21 cellular contexts compared by ENCODE assay signal in genomic region chr12:106046301-106046846, GRCh38.
"Had no signal": no experiment of that assay in that cellular context is flagged by ENCODE, and none has a peak within 500 bp of the region (broad histone marks: within the 10 kb centered on the region; RNA-seq: fewer than 3 reads in every experiment).

No MANE protein-coding gene starts in this region.

- H3K27ac ChIP-seq: breast epithelium had no signal

- DNase-seq: activated B cell treated with CpG ODN at 0.5 μM for 24 hours; activated CD4-positive, alpha-beta T cell treated with anti-CD3 and anti-CD28 coated beads for 1 hour; activated CD4-positive, alpha-beta T cell treated with anti-CD3 and anti-CD28 coated beads, Interleukin-2, amount 10 ng/mL, durations not matched to agents 24 days and 14 days; activated CD4-positive, alpha-beta T cell treated with anti-CD3 and anti-CD28 coated beads, Interleukin-2, amount 50 U/mL, for 48 hours; activated CD8-positive, alpha-beta memory T cell treated with anti-CD3 and anti-CD28 coated beads, Interleukin-2, amount 10 ng/mL, durations not matched to agents 7 days and 5 days; activated gamma-delta T cell; activated naive CD4-positive, alpha-beta T cell treated with anti-CD3 and anti-CD28 coated beads for 36 hours; activated T-cell treated with anti-CD3 and anti-CD28 coated beads, Interleukin-2, amount 50 U/mL, for 4 hours; caudate nucleus; MG63; NCI-H1105; NCI-H1436; NCI-H1694 treated with DMSO at 0.1 percent for 48 hours; NCI-H2029 treated with DMSO at 0.1 percent for 48 hours; NCI-H345; NCI-H510A treated with DMSO at 0.1 percent for 48 hours; NCI-H69; T-helper 9 cell had no signal

- H3K27ac Mint-ChIP-seq: activated B cell treated with CpG ODN at 0.5 μM for 24 hours; activated CD4-positive, alpha-beta T cell treated with anti-CD3 and anti-CD28 coated beads, Interleukin-2, amount 10 ng/mL, durations not matched to agents 24 days and 14 days; activated CD8-positive, alpha-beta memory T cell treated with anti-CD3 and anti-CD28 coated beads, Interleukin-2, amount 10 ng/mL, durations not matched to agents 7 days and 5 days; activated naive CD4-positive, alpha-beta T cell treated with anti-CD3 and anti-CD28 coated beads for 36 hours; activated naive CD8-positive, alpha-beta T cell; T-helper 1 cell treated with Interleukin-12 subunit alpha and Interleukin-12 subunit beta and Interleukin-4 antibody, amounts not matched to agents 30 μg/mL and 1 μg/mL, for 36 hours had no signal

- H3K4me1 Mint-ChIP-seq: activated B cell treated with CpG ODN at 0.5 μM for 24 hours; activated CD4-positive, alpha-beta T cell treated with anti-CD3 and anti-CD28 coated beads, Interleukin-2, amount 10 ng/mL, durations not matched to agents 24 days and 14 days; activated CD8-positive, alpha-beta memory T cell treated with anti-CD3 and anti-CD28 coated beads, Interleukin-2, amount 10 ng/mL, durations not matched to agents 7 days and 5 days had no signal

- H3K4me3 ChIP-seq: breast epithelium, MG63 had no signal

- H3K9me3 Mint-ChIP-seq: activated B cell treated with CpG ODN at 0.5 μM for 24 hours; activated CD4-positive, alpha-beta T cell treated with anti-CD3 and anti-CD28 coated beads, Interleukin-2, amount 10 ng/mL, durations not matched to agents 24 days and 14 days; activated naive CD4-positive, alpha-beta T cell treated with anti-CD3 and anti-CD28 coated beads for 36 hours; activated T-cell treated with anti-CD3 and anti-CD28 coated beads, Interleukin-2, amount 50 U/mL, for 4 hours; T-helper 1 cell treated with Interleukin-12 subunit alpha and Interleukin-12 subunit beta and Interleukin-4 antibody, amounts not matched to agents 30 μg/mL and 1 μg/mL, for 36 hours had no signal

- ATAC-seq: activated CD8-positive, alpha-beta memory T cell treated with anti-CD3 and anti-CD28 coated beads, Interleukin-2, amount 10 ng/mL, durations not matched to agents 7 days and 5 days; activated T-cell treated with anti-CD3 and anti-CD28 coated beads, Interleukin-2, amount 50 U/mL, for 4 hours had no signal

- H3K36me3 Mint-ChIP-seq: activated CD8-positive, alpha-beta memory T cell treated with anti-CD3 and anti-CD28 coated beads, Interleukin-2, amount 10 ng/mL, durations not matched to agents 7 days and 5 days; activated naive CD8-positive, alpha-beta T cell had no signal

- H3K36me3 ChIP-seq: breast epithelium, MG63 had no signal

- H3K27me3 Mint-ChIP-seq: activated CD8-positive, alpha-beta memory T cell treated with anti-CD3 and anti-CD28 coated beads, Interleukin-2, amount 10 ng/mL, durations not matched to agents 7 days and 5 days had no signal

- H3K9me3 ChIP-seq: breast epithelium, MG63 had no signal

- H3K27me3 ChIP-seq: breast epithelium, MG63 had no signal

- H3K4me3 Mint-ChIP-seq: activated B cell treated with CpG ODN at 0.5 μM for 24 hours; activated CD4-positive, alpha-beta T cell treated with anti-CD3 and anti-CD28 coated beads, Interleukin-2, amount 10 ng/mL, durations not matched to agents 24 days and 14 days; activated CD8-positive, alpha-beta memory T cell treated with anti-CD3 and anti-CD28 coated beads, Interleukin-2, amount 10 ng/mL, durations not matched to agents 7 days and 5 days; activated naive CD4-positive, alpha-beta T cell treated with anti-CD3 and anti-CD28 coated beads for 36 hours; activated naive CD8-positive, alpha-beta T cell; activated T-cell treated with anti-CD3 and anti-CD28 coated beads, Interleukin-2, amount 50 U/mL, for 4 hours; T-helper 1 cell treated with Interleukin-12 subunit alpha and Interleukin-12 subunit beta and Interleukin-4 antibody, amounts not matched to agents 30 μg/mL and 1 μg/mL, for 36 hours had no signal

- H3K4me1 ChIP-seq: breast epithelium had no signal
